30 cellular contexts compared by ENCODE assay signal in genomic region chr17:4672726-4673125, GRCh38. TPM values are rescaled to one million over a fixed set of nuclear protein-coding genes. Genes with fewer than 3 reads are reported as not detected.
"Had no signal": no experiment of that assay in that cellular context is flagged by ENCODE, and none has a peak within 500 bp of the region (broad histone marks: within the 10 kb centered on the region; RNA-seq: fewer than 3 reads in every experiment).

No MANE protein-coding gene starts in this region.

- H3K27me3 Mint-ChIP-seq: naive thymus-derived CD8-positive, alpha-beta T cell had no signal

- H3K9me3 ChIP-seq: esophagus muscularis mucosa, gastroesophageal sphincter, heart left ventricle, left lung, ovary, psoas muscle, stomach, thyroid gland, vagina had no signal

- H3K4me3 ChIP-seq: dorsolateral prefrontal cortex, esophagus muscularis mucosa, gastroesophageal sphincter, heart left ventricle, hepatocyte, left lung, ovary, psoas muscle, skin epidermis, stomach, thyroid gland, vagina had no signal

- DNase-seq: cortex of kidney; dorsolateral prefrontal cortex; effector CD4-positive, alpha-beta T cell; foreskin keratinocyte; heart left ventricle; left cardiac atrium; naive thymus-derived CD8-positive, alpha-beta T cell; occipital lobe; ovary; posterior cingulate gyrus; psoas muscle; right cardiac atrium; stimulated activated CD4-positive, alpha-beta T cell treated with anti-CD3 and anti-CD28 coated beads, Interleukin-15, amount 100 ng/mL, for 24 hours; stimulated activated CD4-positive, alpha-beta T cell treated with anti-CD3 and anti-CD28 coated beads, Interleukin-2, amount 100 ng/mL, for 48 hours; stimulated activated naive CD4-positive, alpha-beta T cell treated with Interleukin-2 at 50 U/mL for 16 hours; stomach; thyroid gland; trophoblast cell had no signal

- H3K4me1 Mint-ChIP-seq: naive thymus-derived CD8-positive, alpha-beta T cell had no signal

- H3K4me1 ChIP-seq: foreskin keratinocyte, left lung, psoas muscle, stomach, thyroid gland, vagina had no signal

- H3K27me3 ChIP-seq: dorsolateral prefrontal cortex, esophagus muscularis mucosa, gastroesophageal sphincter, heart left ventricle, hepatocyte, left lung, ovary, stomach, thyroid gland, vagina had no signal

- H3K27ac ChIP-seq: dorsolateral prefrontal cortex, esophagus muscularis mucosa, foreskin keratinocyte, gastroesophageal sphincter, heart left ventricle, hepatocyte, left lung, ovary, psoas muscle, skin epidermis, stomach, thyroid gland, vagina had no signal

- H3K9me3 Mint-ChIP-seq: naive thymus-derived CD8-positive, alpha-beta T cell had no signal

- H3K4me3 Mint-ChIP-seq: naive thymus-derived CD8-positive, alpha-beta T cell had no signal

- ATAC-seq: foreskin keratinocyte; gastroesophageal sphincter; left cardiac atrium; left lung; naive thymus-derived CD8-positive, alpha-beta T cell; right cardiac atrium had no signal

- H3K36me3 ChIP-seq: ovary had no signal

RNA-seq across cellular contexts. Expression of gene ALOX15, which starts 31.2 kb away (rescaled TPM):
- total RNA-seq: epithelial cell of proximal tubule, esophagus muscularis mucosa, fibroblast of lung, foreskin keratinocyte, kidney epithelial cell, mesenteric fat pad, myocyte, occipital lobe, renal cortical epithelial cell, thyroid gland, vagina had no signal
- polyA plus RNA-seq: fibroblast of lung; foreskin keratinocyte; heart left ventricle; naive thymus-derived CD8-positive, alpha-beta T cell; psoas muscle had no signal
